In genomic region chr13:25733696-25734435, GRCh38 we compare ENCODE assay signal across 23 cellular contexts.
A peak's percentile ranks its signal among the peaks of the same experiment; 100 is the strongest.
DNase-seq lines count a peak whose midpoint lies in the region; ATAC-seq, FAIRE-seq and TF ChIP-seq lines count a peak whose summit lies in the region.
"Had no signal": no experiment of that assay in that cellular context is flagged by ENCODE, and none has a peak within 500 bp of the region (broad histone marks: within the 10 kb centered on the region; RNA-seq: fewer than 3 reads in every experiment).

No MANE protein-coding gene starts in this region.

- BruUV-seq in MCF 10A (replicated peaks; lab: Mats Ljungman, UMichigan): no TSS peak

- 74 to 75% methylated on average over 3 of the region's 3 CpGs for WGBS in pancreas, 2 donors

- POLR2A ChIA-PET in MCF 10A (lab: Yijun Ruan, JAX): no interaction called here

- no peaks in the 10 kb centered on the region for H3K9me3 Mint-ChIP-seq in MCF 10A (ENCODE audit: unreplicated experiment)
- H3K9me3 Mint-ChIP-seq: activated naive CD8-positive, alpha-beta T cell treated with anti-CD3 and anti-CD28 coated beads, Interleukin-2, amount 10 ng/mL, durations not matched to agents 7 days and 5 days; CD4-positive, alpha-beta T cell; H9 had no signal

- H3K36me3 ChIP-seq in breast epithelium: no peaks in the 10 kb centered on the region
- H3K36me3 ChIP-seq in RWPE2 (ENCODE audit: low read depth): no peaks in the 10 kb centered on the region
- no peaks in the 10 kb centered on the region for H3K36me3 ChIP-seq in pancreas
- H3K36me3 ChIP-seq: heart right ventricle, right lobe of liver had no signal

- H3K27ac ChIP-seq in breast epithelium (no peak overlapping the region), RWPE2 (ENCODE audit: poor library complexity, severe bottlenecking) (peak overlapping the region; percentile 42), pancreas (no peak overlapping the region)
- H3K27ac ChIP-seq: body of pancreas, coronary artery, heart right ventricle, right lobe of liver, testis had no signal

- H3K27me3 Mint-ChIP-seq in MCF 10A (ENCODE audit: insufficient read depth, unreplicated experiment): no peaks in the 10 kb centered on the region

- H3K4me1 Mint-ChIP-seq in MCF 10A (ENCODE audit: insufficient read depth, unreplicated experiment): peaks cover 40% of the 10 kb centered on the region

- H3K36me3 Mint-ChIP-seq in MCF 10A (ENCODE audit: insufficient read depth, unreplicated experiment): no peaks in the 10 kb centered on the region
- H3K36me3 Mint-ChIP-seq: activated CD8-positive, alpha-beta memory T cell treated with anti-CD3 and anti-CD28 coated beads, Interleukin-2, amount 10 ng/mL, durations not matched to agents 7 days and 5 days; activated naive CD8-positive, alpha-beta T cell treated with anti-CD3 and anti-CD28 coated beads, Interleukin-2, amount 10 ng/mL, durations not matched to agents 7 days and 5 days had no signal

- CTCF ChIA-PET in MCF 10A (lab: Yijun Ruan, JAX): no interaction called here

- H3K9me3 ChIP-seq in breast epithelium: no peaks in the 10 kb centered on the region
- H3K9me3 ChIP-seq in RWPE2 (ENCODE audit: severe bottlenecking): no peaks in the 10 kb centered on the region
- no peaks in the 10 kb centered on the region for H3K9me3 ChIP-seq in pancreas
- H3K9me3 ChIP-seq: body of pancreas, heart right ventricle, right lobe of liver, testis had no signal

- no peak overlapping the region for H3K4me3 Mint-ChIP-seq in MCF 10A (ENCODE audit: unreplicated experiment)
- H3K4me3 Mint-ChIP-seq: activated CD8-positive, alpha-beta memory T cell treated with anti-CD3 and anti-CD28 coated beads, Interleukin-2, amount 10 ng/mL, durations not matched to agents 7 days and 5 days; activated naive CD8-positive, alpha-beta T cell treated with anti-CD3 and anti-CD28 coated beads, Interleukin-2, amount 10 ng/mL, durations not matched to agents 7 days and 5 days; CD4-positive, alpha-beta T cell; H9 had no signal

- TF ChIP-seq CTCF in MCF 10A (IDR thresholded peaks at IDR 0.05; ENCODE audit: unreplicated experiment) (no peak), breast epithelium (IDR thresholded peaks at IDR 0.05) (no peak), RWPE2 (IDR thresholded peaks at IDR 0.05; ENCODE audit: poor library complexity, severe bottlenecking) (no peak), pancreas (IDR thresholded peaks at IDR 0.05) (no peak)

- no peak for ATAC-seq in RWPE2 (ENCODE audit: low read depth)
- peak; percentile 36 for ATAC-seq in left colon
- ATAC-seq in pancreas: no peak
- ATAC-seq: activated CD8-positive, alpha-beta memory T cell treated with anti-CD3 and anti-CD28 coated beads, Interleukin-2, amount 10 ng/mL, durations not matched to agents 7 days and 5 days; body of pancreas; heart right ventricle; right lobe of liver had no signal

- TF ChIP-seq POLR2A in breast epithelium (IDR thresholded peaks at IDR 0.05): no peak

- H3K4me1 ChIP-seq in breast epithelium (no peaks in the 10 kb centered on the region), RWPE2 (ENCODE audit: insufficient read depth, poor library complexity, severe bottlenecking) (peaks cover 22% of the 10 kb centered on the region), pancreas (peaks cover 0 to 9% (median 7%) of the 10 kb centered on the region in 3 donors)
- H3K4me1 ChIP-seq: testis had no signal

- no peaks in the 10 kb centered on the region for H3K27me3 ChIP-seq in breast epithelium
- H3K27me3 ChIP-seq in RWPE2 (ENCODE audit: insufficient read depth, poor library complexity, severe bottlenecking): no peaks in the 10 kb centered on the region
- H3K27me3 ChIP-seq in pancreas: no peaks in the 10 kb centered on the region
- H3K27me3 ChIP-seq: body of pancreas, right lobe of liver, testis had no signal

- H3K27ac Mint-ChIP-seq in MCF 10A (ENCODE audit: low read depth, unreplicated experiment): peak overlapping the region; percentile 44
- H3K27ac Mint-ChIP-seq: activated CD8-positive, alpha-beta memory T cell treated with anti-CD3 and anti-CD28 coated beads, Interleukin-2, amount 10 ng/mL, durations not matched to agents 7 days and 5 days; activated naive CD8-positive, alpha-beta T cell treated with anti-CD3 and anti-CD28 coated beads, Interleukin-2, amount 10 ng/mL, durations not matched to agents 7 days and 5 days; CD4-positive, alpha-beta T cell; H9 had no signal

- DNase-seq in MCF 10A (ENCODE audit: unreplicated experiment) (no peak), breast epithelium (ENCODE audit: low spot score in 2 of 2) (no peak), RWPE2 (ENCODE audit: low spot score) (no peak), left colon (no peak), pancreas (no peak), H4 (ENCODE audit: low spot score) (no peak), pons (ENCODE audit: low spot score) (no peak)
- DNase-seq: activated CD4-positive, alpha-beta T cell treated with anti-CD3 and anti-CD28 coated beads for 48 hours; activated CD8-positive, alpha-beta memory T cell treated with anti-CD3 and anti-CD28 coated beads, Interleukin-2, amount 10 ng/mL, durations not matched to agents 7 days and 5 days; activated naive CD8-positive, alpha-beta T cell treated with anti-CD3 and anti-CD28 coated beads, Interleukin-2, amount 10 ng/mL, durations not matched to agents 7 days and 5 days; body of pancreas; CD4-positive, alpha-beta T cell; H9; heart right ventricle; KBM-7; NCI-H2081 treated with DMSO at 0.1 percent for 48 hours; NCI-H526; occipital lobe; right lobe of liver; SHP77 treated with DMSO at 0.1 percent for 48 hours; T-helper 1 cell; testis had no signal

- no peak for FAIRE-seq in pancreas (lab: Jason Lieb, UNC)

- H3K4me3 ChIP-seq in breast epithelium (no peak overlapping the region), RWPE2 (ENCODE audit: severe bottlenecking) (no peak overlapping the region), pancreas (no peak overlapping the region)
- H3K4me3 ChIP-seq: body of pancreas, coronary artery, heart right ventricle, right lobe of liver, testis had no signal

- intact Hi-C loops in MCF 10A (cut with micrococcal nuclease) (loop anchor here (5.0 kb wide), 1 partner anchor 82 kb away; no protein-coding TSS in a partner anchor), breast epithelium (cut with DNase I; ENCODE audit: low total_unique reads) (no loop called here), left colon (cut with DNase I, micrococcal nuclease) (no loop called here), pancreas (cut with DNase I) (no loop called here)
